In the genomic region with DNA sequence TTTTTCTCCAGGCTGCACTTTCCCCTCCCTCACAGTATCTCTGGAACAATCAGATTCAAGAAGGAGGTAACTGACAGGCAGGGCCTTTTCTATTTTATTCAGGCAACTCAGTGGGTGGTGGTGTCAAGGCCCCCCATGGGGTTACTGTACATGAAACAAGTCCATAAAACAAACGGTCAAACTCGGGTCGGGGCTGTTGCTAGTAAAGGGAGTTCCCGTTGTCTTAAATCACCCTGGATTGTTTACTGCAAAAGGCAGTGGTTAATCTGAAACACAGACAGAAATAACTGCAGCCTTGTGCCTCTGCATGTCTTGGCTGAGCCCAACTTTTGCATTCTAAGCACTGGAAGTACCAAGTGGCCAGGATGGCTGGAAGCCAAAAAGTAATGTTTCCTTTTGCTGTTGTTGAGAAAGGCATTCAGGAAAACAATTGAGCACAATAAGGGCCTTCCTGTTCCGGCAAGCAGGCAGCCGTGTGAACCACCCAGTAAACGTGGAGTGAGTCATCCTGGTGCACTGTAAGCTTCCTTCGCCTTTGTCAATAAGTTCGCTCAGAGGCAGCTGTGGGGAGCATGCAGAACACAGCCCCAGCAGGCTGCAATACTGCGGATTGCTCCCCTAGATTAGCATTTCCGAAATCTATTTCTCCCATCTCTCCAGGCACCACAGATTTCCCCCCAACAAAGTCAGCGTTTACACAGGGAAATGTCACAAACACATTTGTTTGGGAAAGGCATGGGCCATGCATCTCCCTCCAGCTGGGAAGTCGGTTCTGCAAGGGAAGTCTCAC, we compare ENCODE assay signal across 8 cellular contexts.
DNase-seq lines count a peak whose midpoint lies in the region; ATAC-seq, FAIRE-seq and TF ChIP-seq lines count a peak whose summit lies in the region.

No MANE protein-coding gene starts in this region.

- CTCF ChIA-PET in CD4-positive, alpha-beta T cell (lab: Charles Lee), result no interaction called here

- H3K36me3 Mint-ChIP-seq in CD4-positive, alpha-beta T cell (ENCODE audit: low read depth), result no peaks in the 10 kb centered on the region
- peaks cover 2% of the 10 kb centered on the region for H3K36me3 Mint-ChIP-seq in astrocyte (ENCODE audit: low read depth, unreplicated experiment)

- H4K20me1 ChIP-seq in astrocyte (ENCODE audit: insufficient read depth, low read length), result no peaks in the 10 kb centered on the region

- no peaks in the 10 kb centered on the region for H3K9me3 ChIP-seq in CD4-positive, alpha-beta T cell (ENCODE audit: control insufficient read depth, low read length)
- H3K9me3 ChIP-seq in astrocyte (ENCODE audit: insufficient read depth, low read depth, low read length), result no peaks in the 10 kb centered on the region

- peaks cover 47% of the 10 kb centered on the region for H3K4me1 ChIP-seq in astrocyte (ENCODE audit: insufficient read depth, low read length)

- H3K4me3 Mint-ChIP-seq in CD4-positive, alpha-beta T cell, result no peak overlapping the region
- peak overlapping the region; percentile 51 for H3K4me3 Mint-ChIP-seq in astrocyte (ENCODE audit: unreplicated experiment)

- H3K27me3 Mint-ChIP-seq in CD4-positive, alpha-beta T cell, result peaks cover 4% of the 10 kb centered on the region
- H3K27me3 Mint-ChIP-seq in astrocyte (ENCODE audit: low read depth, unreplicated experiment), result no peaks in the 10 kb centered on the region

- no peaks in the 10 kb centered on the region for H3K79me2 ChIP-seq in astrocyte (ENCODE audit: insufficient read depth, low read length)

- H3K4me3 ChIP-seq in astrocyte (ENCODE audit: insufficient read depth, low read depth, low read length) (no peak overlapping the region), skin epidermis (no peak overlapping the region)

- H3K4me1 Mint-ChIP-seq in CD4-positive, alpha-beta T cell (ENCODE audit: low read depth), result peaks cover 17% of the 10 kb centered on the region
- H3K4me1 Mint-ChIP-seq in astrocyte (ENCODE audit: low read depth, unreplicated experiment), result peaks cover 57% of the 10 kb centered on the region

- intact Hi-C loops in CD4-positive, alpha-beta T cell (cut with DNase I, micrococcal nuclease), result no loop called here

- peak overlapping the region; percentile 72 for H2AFZ ChIP-seq in astrocyte (ENCODE audit: low read depth, low read length)

- ATAC-seq in CD4-positive, alpha-beta T cell (ENCODE audit: poor library complexity), result peak; percentile 85
- peak; percentile 80 for ATAC-seq in GM21381 (IDR thresholded peaks at IDR 0.05; ENCODE audit: unreplicated experiment)
- peak; percentile 68 for ATAC-seq in HG03575 (IDR thresholded peaks at IDR 0.05; ENCODE audit: extremely low read depth, insufficient number of reproducible peaks, low FRiP score, unreplicated experiment)

- H3K27ac Mint-ChIP-seq in CD4-positive, alpha-beta T cell, result peak overlapping the region; percentile 69
- H3K27ac Mint-ChIP-seq in astrocyte (ENCODE audit: unreplicated experiment), result peak overlapping the region; percentile 96

- H3K27ac ChIP-seq in CD4-positive, alpha-beta T cell (ENCODE audit: low read depth, low read length), result no peak overlapping the region
- H3K27ac ChIP-seq in astrocyte (ENCODE audit: low read depth, low read length) (peak overlapping the region; percentile 91), skin epidermis (peak overlapping the region in 19 of 21 experiments; percentile 19 to 80 (median 65))

- peak; percentile 7 to 54 (median 43) for DNase-seq in CD4-positive, alpha-beta T cell
- DNase-seq in SK-MEL-5 (ENCODE audit: low read depth, low spot score) (peak; percentile 63), astrocyte (ENCODE audit: low read depth) (peak; percentile 99), iPS DF 4.7 (ENCODE audit: extremely low read depth, low spot score) (peak; percentile 91), NCI-H146 (lab: John Stamatoyannopoulos, UW) (no peak)

- H3K27me3 ChIP-seq in CD4-positive, alpha-beta T cell (ENCODE audit: control insufficient read depth, insufficient read depth, low read length), result no peaks in the 10 kb centered on the region
- no peaks in the 10 kb centered on the region for H3K27me3 ChIP-seq in astrocyte (ENCODE audit: insufficient read depth, low read length)

- peak overlapping the region; percentile 69 for H3K9ac ChIP-seq in astrocyte (ENCODE audit: low read length)

- peak; percentile 99 for FAIRE-seq in astrocyte (lab: Jason Lieb, UNC)

- no peak for TF ChIP-seq CTCF in CD4-positive, alpha-beta T cell (IDR thresholded peaks at IDR 0.05)
- TF ChIP-seq CTCF in astrocyte (IDR thresholded peaks at IDR 0.05; ENCODE audit: insufficient read depth, low read depth, low read length), result no peak

- peaks cover 6% of the 10 kb centered on the region for H3K9me3 Mint-ChIP-seq in CD4-positive, alpha-beta T cell
- H3K9me3 Mint-ChIP-seq in astrocyte (ENCODE audit: unreplicated experiment), result peaks cover 6% of the 10 kb centered on the region

- peak overlapping the region; percentile 56 for H3K4me2 ChIP-seq in astrocyte (ENCODE audit: low read length)

- no peaks in the 10 kb centered on the region for H3K36me3 ChIP-seq in astrocyte (ENCODE audit: insufficient read depth, low read length)

- POLR2A ChIA-PET in CD4-positive, alpha-beta T cell (lab: Charles Lee), result no interaction called here

- in situ Hi-C loops in SK-MEL-5 (cut with HindIII; ENCODE audit: low pct_unique_long_range_greater_than_20kb, low sequenced_read_pairs), result no loop called here
